Comparison of ENCODE assay signal across 27 cellular contexts in genomic region chr15:93759626-93760025, GRCh38.
"Had no signal": no experiment of that assay in that cellular context is flagged by ENCODE, and none has a peak within 500 bp of the region (broad histone marks: within the 10 kb centered on the region; RNA-seq: fewer than 3 reads in every experiment).

No MANE protein-coding gene starts in this region.

- H3K4me3 ChIP-seq: body of pancreas, MG63 had no signal

- ATAC-seq: activated CD8-positive, alpha-beta memory T cell treated with anti-CD3 and anti-CD28 coated beads, Interleukin-2, amount 10 ng/mL, durations not matched to agents 7 days and 5 days; body of pancreas; Panc1; T-helper 17 cell had no signal

- H3K4me1 ChIP-seq: body of pancreas had no signal

- DNase-seq: activated B cell treated with CpG ODN at 0.5 μM for 24 hours; activated CD4-positive, alpha-beta T cell treated with anti-CD3 and anti-CD28 coated beads for 1 hour; activated CD4-positive, alpha-beta T cell treated with anti-CD3 and anti-CD28 coated beads, Interleukin-2, amount 10 ng/mL, durations not matched to agents 24 days and 14 days; activated CD4-positive, alpha-beta T cell treated with anti-CD3 and anti-CD28 coated beads, Interleukin-2, amount 50 U/mL, for 48 hours; activated CD8-positive, alpha-beta memory T cell treated with anti-CD3 and anti-CD28 coated beads, Interleukin-2, amount 10 ng/mL, durations not matched to agents 7 days and 5 days; activated effector memory CD4-positive, alpha-beta T cell treated with Interleukin-2 at 50 U/mL for 16 hours; activated naive CD4-positive, alpha-beta T cell; activated T-cell treated with anti-CD3 and anti-CD28 coated beads, Interleukin-2, amount 50 U/mL, for 24 hours; aorta; body of pancreas; KG1; MG63; MV-4-11; NCI-H1092 treated with DMSO at 0.1 percent for 48 hours; NCI-H1417 treated with DMSO at 0.1 percent for 48 hours; NCI-H1694; NCI-H2029; NCI-H2107; NCI-H345; NCI-H510A; NCI-H526 treated with DMSO at 0.1 percent for 48 hours; NK-92 treated with Interleukin-12 subunit alpha and Interleukin-12 subunit beta, amount 100 ng/mL, for 24 hours; OCI-M1; SIG-M5; T-helper 17 cell; T1000 had no signal

- H3K27me3 ChIP-seq: body of pancreas, MG63 had no signal

- H3K27ac ChIP-seq: body of pancreas had no signal

- H3K9me3 ChIP-seq: body of pancreas, MG63 had no signal

- H3K36me3 ChIP-seq: MG63 had no signal
